10 cellular contexts compared by ENCODE assay signal in genomic region chr11:128653828-128654231, GRCh38. TPM values are rescaled to one million over a fixed set of nuclear protein-coding genes. Genes with fewer than 3 reads are reported as not detected.
DNase-seq lines count a peak whose midpoint lies in the region; ATAC-seq lines count a peak whose summit lies in the region.
"Had no signal": no experiment of that assay in that cellular context is flagged by ENCODE, and none has a peak within 500 bp of the region (broad histone marks: within the 10 kb centered on the region; RNA-seq: fewer than 3 reads in every experiment).

No MANE protein-coding gene starts in this region.

- CTCF ChIA-PET in activated CD8-positive, alpha-beta memory T cell treated with anti-CD3 and anti-CD28 coated beads, Interleukin-2, amount 10 ng/mL, durations not matched to agents 7 days and 5 days (lab: Charles Lee), result interaction anchor here (1.2 kb wide), 1 partner anchor 17 kb away, joined by 3 read pairs; no protein-coding TSS in a partner anchor

- DNase-seq in DMS153 (lab: John Stamatoyannopoulos, UW) (peak; percentile 92), adipocyte (ENCODE audit: low read depth) (peak; percentile 68), right cardiac atrium (peak; percentile 46 to 77 (median 75)), posterior vena cava (ENCODE audit: low spot score) (peak; percentile 84), NCI-H187 (lab: John Stamatoyannopoulos, UW) (no peak)
- no peak for DNase-seq in activated CD8-positive, alpha-beta memory T cell treated with anti-CD3 and anti-CD28 coated beads, Interleukin-2, amount 10 ng/mL, durations not matched to agents 7 days and 5 days
- DNase-seq: activated T-cell treated with anti-CD3 and anti-CD28 coated beads for 4 hours, NCI-H446 treated with DMSO at 0.1 percent for 48 hours had no signal

- ATAC-seq in right cardiac atrium, result peak; percentile 74 to 82
- ATAC-seq in activated CD8-positive, alpha-beta memory T cell treated with anti-CD3 and anti-CD28 coated beads, Interleukin-2, amount 10 ng/mL, durations not matched to agents 7 days and 5 days, result no peak
- no peak for ATAC-seq in HG03139 (IDR thresholded peaks at IDR 0.05; ENCODE audit: unreplicated experiment)
- ATAC-seq in GM18858 (IDR thresholded peaks at IDR 0.05; ENCODE audit: unreplicated experiment), result no peak

- H3K27me3 ChIP-seq in adipocyte (replicated peaks; ENCODE audit: control insufficient read depth, insufficient read depth, low read length), result no peaks in the 10 kb centered on the region
- no peaks in the 10 kb centered on the region for H3K27me3 ChIP-seq in right cardiac atrium (ENCODE audit: control insufficient read depth, insufficient read depth)

- H3K4me1 Mint-ChIP-seq in activated CD8-positive, alpha-beta memory T cell treated with anti-CD3 and anti-CD28 coated beads, Interleukin-2, amount 10 ng/mL, durations not matched to agents 7 days and 5 days, result peaks cover 3% of the 10 kb centered on the region

- intact Hi-C loops in right cardiac atrium (cut with DNase I), result no loop called here
- intact Hi-C loops in posterior vena cava (cut with DNase I), result no loop called here

- H3K4me3 Mint-ChIP-seq in activated CD8-positive, alpha-beta memory T cell treated with anti-CD3 and anti-CD28 coated beads, Interleukin-2, amount 10 ng/mL, durations not matched to agents 7 days and 5 days, result no peak overlapping the region

- no peak overlapping the region for H3K9ac ChIP-seq in adipocyte (ENCODE audit: low read length)

- peaks cover 13% of the 10 kb centered on the region for H3K27me3 Mint-ChIP-seq in activated CD8-positive, alpha-beta memory T cell treated with anti-CD3 and anti-CD28 coated beads, Interleukin-2, amount 10 ng/mL, durations not matched to agents 7 days and 5 days

- no peaks in the 10 kb centered on the region for H3K36me3 ChIP-seq in adipocyte (ENCODE audit: control insufficient read depth, insufficient read depth, low read length, severe bottlenecking)

- no peaks in the 10 kb centered on the region for H3K9me3 Mint-ChIP-seq in activated CD8-positive, alpha-beta memory T cell treated with anti-CD3 and anti-CD28 coated beads, Interleukin-2, amount 10 ng/mL, durations not matched to agents 7 days and 5 days (ENCODE audit: low read depth)

- no peaks in the 10 kb centered on the region for H3K36me3 Mint-ChIP-seq in activated CD8-positive, alpha-beta memory T cell treated with anti-CD3 and anti-CD28 coated beads, Interleukin-2, amount 10 ng/mL, durations not matched to agents 7 days and 5 days

- no peaks in the 10 kb centered on the region for H3K4me1 ChIP-seq in adipocyte (ENCODE audit: control insufficient read depth, insufficient read depth, low read length)
- no peaks in the 10 kb centered on the region for H3K4me1 ChIP-seq in right cardiac atrium (ENCODE audit: control insufficient read depth, insufficient read depth, low read length)

- no peak overlapping the region for H3K27ac ChIP-seq in right cardiac atrium (ENCODE audit: low read length)

- H3K4me3 ChIP-seq in adipocyte (ENCODE audit: low read length) (no peak overlapping the region), right cardiac atrium (ENCODE audit: low read length) (no peak overlapping the region)

- 32% methylated on average over 10 of the region's 10 CpGs for WGBS in right cardiac atrium

- H3K9me3 ChIP-seq in adipocyte (ENCODE audit: control insufficient read depth, low read length), result no peaks in the 10 kb centered on the region
- no peaks in the 10 kb centered on the region for H3K9me3 ChIP-seq in right cardiac atrium (ENCODE audit: control insufficient read depth, low read length)

- H3K27ac Mint-ChIP-seq in activated CD8-positive, alpha-beta memory T cell treated with anti-CD3 and anti-CD28 coated beads, Interleukin-2, amount 10 ng/mL, durations not matched to agents 7 days and 5 days, result no peak overlapping the region

RNA-seq across cellular contexts. Expression of gene FLI1, which starts 40.0 kb away (rescaled TPM):
- 10 to 100 TPM; 14.9 to 22.3 (median 17.2) TPM for total RNA-seq in right cardiac atrium
- polyA plus RNA-seq in right cardiac atrium, result 12.4 TPM
- total RNA-seq in posterior vena cava, result 10 to 100 TPM; 25.3 to 29.7 TPM
- 100 to 1,000 TPM in 1 of 2 experiments, 10 to 100 TPM in 1; 85.0 to 105 TPM for total RNA-seq in activated CD8-positive, alpha-beta memory T cell treated with anti-CD3 and anti-CD28 coated beads, Interleukin-2, amount 10 ng/mL, durations not matched to agents 7 days and 5 days

Comparison
In these comparisons a context has a peak if more than half of its experiments do, and no peak if none do; other contexts are left out.
1. DNase-seq: peak in DMS153 (single experiment), adipocyte (single experiment), right cardiac atrium (3 of 3) and posterior vena cava (single experiment); none in activated CD8-positive, alpha-beta memory T cell treated with anti-CD3 and anti-CD28 coated beads, Interleukin-2, amount 10 ng/mL, durations not matched to agents 7 days and 5 days (single experiment) and NCI-H187 (0 of 2).
2. ATAC-seq: peak in right cardiac atrium (2 of 2); none in activated CD8-positive, alpha-beta memory T cell treated with anti-CD3 and anti-CD28 coated beads, Interleukin-2, amount 10 ng/mL, durations not matched to agents 7 days and 5 days (single experiment), HG03139 (single experiment) and GM18858 (single experiment).